Comparison of ENCODE assay signal across 8 cellular contexts in genomic region chr16:11583889-11584565, GRCh38. TPM values are rescaled to one million over a fixed set of nuclear protein-coding genes. Genes with fewer than 3 reads are reported as not detected.
DNase-seq lines count a peak whose midpoint lies in the region; ATAC-seq and TF ChIP-seq lines count a peak whose summit lies in the region.

No MANE protein-coding gene starts in this region.

- peak; percentile 60 for DNase-seq in CD14-positive monocyte (ENCODE audit: low spot score)
- no peak for DNase-seq in ascending aorta (ENCODE audit: low spot score in 2 of 2)
- peak in 1 of 2 donors; percentile 29 for DNase-seq in memory B cell (ENCODE audit: low spot score in 2 of 2)
- DNase-seq in dedifferentiated amniotic fluid mesenchymal stem cell (ENCODE audit: extremely low spot score) = no peak
- no peak for DNase-seq in superior temporal gyrus (ENCODE audit: extremely low spot score)

- peak; percentile 28 for ATAC-seq in memory B cell (ENCODE audit: low read depth)
- ATAC-seq in GM19023 (IDR thresholded peaks at IDR 0.05; ENCODE audit: unreplicated experiment) = no peak
- no peak for ATAC-seq in GM18861 (IDR thresholded peaks at IDR 0.05; ENCODE audit: unreplicated experiment)

- H3K4me3 Mint-ChIP-seq in CD14-positive monocyte (peak overlapping the region; percentile 96 to 99), memory B cell (peak overlapping the region; percentile 93)

- intact Hi-C loops in CD14-positive monocyte (cut with micrococcal nuclease) (loop anchor here in 1 of 2 donors (2.0 to 5.0 kb wide), 3 partner anchors 15 to 87 kb away; no protein-coding TSS in a partner anchor), ascending aorta (cut with DNase I) (no loop called here)

- peaks cover 4 to 42% of the 10 kb centered on the region in 2 donors for H3K36me3 Mint-ChIP-seq in CD14-positive monocyte
- peaks cover 5% of the 10 kb centered on the region for H3K36me3 Mint-ChIP-seq in memory B cell

- peak overlapping the region; percentile 62; the same call in 1 of the 2 replicates for H3K27ac ChIP-seq in HUES64 (ENCODE audit: low read depth, low read length)
- H3K27ac ChIP-seq in ascending aorta = peak overlapping the region; percentile 98

- peaks cover 51% of the 10 kb centered on the region for H3K4me1 ChIP-seq in HUES64 (ENCODE audit: insufficient read depth, low read length)
- peaks cover 3 to 26% of the 10 kb centered on the region in 2 donors for H3K4me1 ChIP-seq in ascending aorta

- WGBS in HUES64 = 41% methylated on average over 7 of the region's 7 CpGs

- H3K27me3 ChIP-seq in HUES64 (ENCODE audit: insufficient read depth, low read length) = peaks cover 8% of the 10 kb centered on the region; the same call in 1 of the 2 replicates
- H3K27me3 ChIP-seq in ascending aorta = no peaks in the 10 kb centered on the region

- H3K27me3 Mint-ChIP-seq in CD14-positive monocyte (ENCODE audit: low read depth in 3 of 3) (peaks cover 0 to 46% (median 18%) of the 10 kb centered on the region in 3 donors), memory B cell (no peaks in the 10 kb centered on the region)

- peak overlapping the region; percentile 95 to 100 (median 98) for H3K27ac Mint-ChIP-seq in CD14-positive monocyte
- peak overlapping the region; percentile 91 for H3K27ac Mint-ChIP-seq in memory B cell

- peaks cover 0 to 5% (median 0%) of the 10 kb centered on the region in 7 donors for H3K9me3 Mint-ChIP-seq in CD14-positive monocyte
- H3K9me3 Mint-ChIP-seq in memory B cell = no peaks in the 10 kb centered on the region

- H3K4me3 ChIP-seq in HUES64 (ENCODE audit: low read length) = peak overlapping the region; percentile 5
- H3K4me3 ChIP-seq in ascending aorta = peak overlapping the region; percentile 86 to 98

- peaks cover 63% of the 10 kb centered on the region for H3K4me1 Mint-ChIP-seq in CD14-positive monocyte
- H3K4me1 Mint-ChIP-seq in memory B cell = peaks cover 55% of the 10 kb centered on the region

- no peak overlapping the region for H3K9ac ChIP-seq in HUES64 (ENCODE audit: low read depth, low read length)

- H3K36me3 ChIP-seq in HUES64 (ENCODE audit: insufficient read depth, low read length) (no peaks in the 10 kb centered on the region), ascending aorta (no peaks in the 10 kb centered on the region)

- H3K9me3 ChIP-seq in HUES64 (ENCODE audit: insufficient read depth, low read depth, low read length) = no peaks in the 10 kb centered on the region
- H3K9me3 ChIP-seq in ascending aorta = no peaks in the 10 kb centered on the region

- TF ChIP-seq CTCF in CD14-positive monocyte (IDR thresholded peaks at IDR 0.05) = no peak
- TF ChIP-seq CTCF in ascending aorta (IDR thresholded peaks at IDR 0.05) = no peak

RNA-seq across cellular contexts. Expression of gene LITAF, which starts 2.7 kb away (rescaled TPM):
- 100 to 1,000 TPM in 1 of 2 donors, 10 to 100 TPM in 1; 69.0 to 118 TPM for polyA plus RNA-seq in CD14-positive monocyte
- 147 TPM for polyA plus RNA-seq in HUES64 (2013, experiment 1 of 2)
- polyA plus RNA-seq in HUES64 (2013, experiment 2 of 2) = 152 TPM
- 40.7 TPM for total RNA-seq in ascending aorta
